Comparison of ENCODE assay signal across 19 cellular contexts in genomic region chr14:52011557-52011956, GRCh38. TPM values are rescaled to one million over a fixed set of nuclear protein-coding genes. Genes with fewer than 3 reads are reported as not detected.
DNase-seq lines count a peak whose midpoint lies in the region; ATAC-seq, FAIRE-seq and TF ChIP-seq lines count a peak whose summit lies in the region.
"Had no signal": no experiment of that assay in that cellular context is flagged by ENCODE, and none has a peak within 500 bp of the region (broad histone marks: within the 10 kb centered on the region; RNA-seq: fewer than 3 reads in every experiment).

No MANE protein-coding gene starts in this region.

- H3K9ac ChIP-seq in BLaER1 treated with 17β-estradiol and CSF1 and Interleukin-3, amounts not matched to agents 10 nM and 100 nM: peak overlapping the region in 4 of 11 experiments; percentile 30 to 74 (median 50); a peak in 5 of 22 replicates

- peaks cover 47 to 59% (median 56%) of the 10 kb centered on the region in 10 experiments for H3K4me1 ChIP-seq in BLaER1 treated with 17β-estradiol and CSF1 and Interleukin-3, amounts not matched to agents 10 nM and 100 nM

- no peak for ATAC-seq in HG03135 (IDR thresholded peaks at IDR 0.05; ENCODE audit: unreplicated experiment)
- no peak for ATAC-seq in activated T-cell treated with anti-CD3 and anti-CD28 coated beads, Interleukin-2, amount 50 U/mL, for 72 hours (replicated peaks in 1 of 2)
- ATAC-seq: GM23338, HepG2, PC-3 had no signal

- H3K4me2 ChIP-seq in BLaER1 treated with 17β-estradiol and CSF1 and Interleukin-3, amounts not matched to agents 10 nM and 100 nM: peak overlapping the region in 8 of 11 experiments; percentile 78 to 94 (median 83); a peak in 15 of 22 replicates
- H3K4me2 ChIP-seq: GM23338 had no signal

- peaks cover 5% of the 10 kb centered on the region for H3K27me3 Mint-ChIP-seq in activated T-cell treated with anti-CD3 and anti-CD28 coated beads, Interleukin-2, amount 50 U/mL, for 72 hours (ENCODE audit: low read depth)

- H3K4me1 Mint-ChIP-seq in activated T-cell treated with anti-CD3 and anti-CD28 coated beads, Interleukin-2, amount 50 U/mL, for 72 hours (ENCODE audit: low read depth): no peaks in the 10 kb centered on the region

- peak; percentile 23 for FAIRE-seq in bronchial epithelial cell (lab: Jason Lieb, UNC)
- FAIRE-seq: HepG2 had no signal

- peak overlapping the region in 6 of 11 experiments; percentile 68 to 85 (median 80); a peak in 12 of 22 replicates for H3K27ac ChIP-seq in BLaER1 treated with 17β-estradiol and CSF1 and Interleukin-3, amounts not matched to agents 10 nM and 100 nM
- H3K27ac ChIP-seq: RWPE1 had no signal

- H3K27ac Mint-ChIP-seq in activated T-cell treated with anti-CD3 and anti-CD28 coated beads, Interleukin-2, amount 50 U/mL, for 72 hours: no peak overlapping the region
- H3K27ac Mint-ChIP-seq: GM23338 had no signal

- H3K27me3 ChIP-seq in BLaER1 treated with 17β-estradiol and CSF1 and Interleukin-3, amounts not matched to agents 10 nM and 100 nM: no peaks in the 10 kb centered on the region
- no peaks in the 10 kb centered on the region for H3K27me3 ChIP-seq in bronchial epithelial cell (ENCODE audit: control insufficient read depth, insufficient read depth, low read length)

- H3K36me3 Mint-ChIP-seq in activated T-cell treated with anti-CD3 and anti-CD28 coated beads, Interleukin-2, amount 50 U/mL, for 72 hours (ENCODE audit: insufficient read depth in 2 of 2): peaks cover 6 to 16% of the 10 kb centered on the region in 2 donors

- no peaks in the 10 kb centered on the region for H3K9me3 Mint-ChIP-seq in activated T-cell treated with anti-CD3 and anti-CD28 coated beads, Interleukin-2, amount 50 U/mL, for 72 hours
- H3K9me3 Mint-ChIP-seq: GM23338 had no signal

- no peak for TF ChIP-seq CTCF in bronchial epithelial cell (IDR thresholded peaks at IDR 0.05; ENCODE audit: insufficient read depth, low read length, severe bottlenecking)

- no peak overlapping the region for H3K4me3 Mint-ChIP-seq in activated T-cell treated with anti-CD3 and anti-CD28 coated beads, Interleukin-2, amount 50 U/mL, for 72 hours
- H3K4me3 Mint-ChIP-seq: GM23338 had no signal

- peaks cover 0 to 5% (median 0%) of the 10 kb centered on the region in 11 experiments; a peak in 2 of 22 replicates for H4K20me1 ChIP-seq in BLaER1 treated with 17β-estradiol and CSF1 and Interleukin-3, amounts not matched to agents 10 nM and 100 nM

- H3K36me3 ChIP-seq in BLaER1 treated with 17β-estradiol and CSF1 and Interleukin-3, amounts not matched to agents 10 nM and 100 nM: peaks cover 52 to 93% (median 58%) of the 10 kb centered on the region in 11 experiments
- H3K36me3 ChIP-seq in bronchial epithelial cell (ENCODE audit: control insufficient read depth, insufficient read depth, low read length): no peaks in the 10 kb centered on the region

- DNase-seq in bronchial epithelial cell (ENCODE audit: low read depth) (no peak), inferior parietal cortex (ENCODE audit: extremely low spot score) (peak; percentile 33), putamen (ENCODE audit: low spot score) (peak; percentile 34), NCI-H1105 treated with DMSO at 0.1 percent for 48 hours (lab: John Stamatoyannopoulos, UW) (no peak), SIG-M5 treated with dmso at 0.1 percent for 504 hours (lab: John Stamatoyannopoulos, UW; ENCODE audit: unreplicated experiment) (no peak)
- no peak for DNase-seq in activated T-cell treated with anti-CD3 and anti-CD28 coated beads, Interleukin-2, amount 50 U/mL, for 72 hours
- DNase-seq: DMS79 treated with DMSO at 0.1 percent for 48 hours, KG1, NCI-H1436 treated with DMSO at 0.1 percent for 48 hours, NCI-H2081 treated with DMSO at 0.1 percent for 48 hours, NCI-H510A, NCI-H774, PC-3 had no signal

- no peaks in the 10 kb centered on the region for H3K9me3 ChIP-seq in BLaER1 treated with 17β-estradiol and CSF1 and Interleukin-3, amounts not matched to agents 10 nM and 100 nM (replicated peaks in 1 of 11)

- no peak overlapping the region for H3K4me3 ChIP-seq in BLaER1 treated with 17β-estradiol and CSF1 and Interleukin-3, amounts not matched to agents 10 nM and 100 nM
- no peak overlapping the region for H3K4me3 ChIP-seq in bronchial epithelial cell (ENCODE audit: low read depth, low read length)
- H3K4me3 ChIP-seq: GM23338 had no signal

RNA-seq across cellular contexts. Expression of gene RTRAF, which starts 22.2 kb away (rescaled TPM):
- total RNA-seq in bronchial epithelial cell: 54.8 and 69.2 TPM in 2 replicates
- total RNA-seq in activated T-cell treated with anti-CD3 and anti-CD28 coated beads, Interleukin-2, amount 50 U/mL, for 72 hours: 100 to 1,000 TPM; 191 to 207 TPM

RNA-seq across cellular contexts. Expression of gene NID2, which starts 57.3 kb away (rescaled TPM):
- total RNA-seq in bronchial epithelial cell: 0.38 and 3.9 TPM in 2 replicates
- total RNA-seq in activated T-cell treated with anti-CD3 and anti-CD28 coated beads, Interleukin-2, amount 50 U/mL, for 72 hours: under 1 TPM; 0.19 to 0.24 TPM
- total RNA-seq: G401, HepG2 had no signal

Comparison
In these comparisons a context has a peak if more than half of its experiments do, and no peak if none do; other contexts are left out.
1. DNase-seq: peak in inferior parietal cortex (single experiment) and putamen (single experiment); none in bronchial epithelial cell (single experiment), NCI-H1105 treated with DMSO at 0.1 percent for 48 hours (single experiment), activated T-cell treated with anti-CD3 and anti-CD28 coated beads, Interleukin-2, amount 50 U/mL, for 72 hours (0 of 2) and SIG-M5 treated with dmso at 0.1 percent for 504 hours (single experiment).